15 cellular contexts compared by ENCODE assay signal in the genomic region with DNA sequence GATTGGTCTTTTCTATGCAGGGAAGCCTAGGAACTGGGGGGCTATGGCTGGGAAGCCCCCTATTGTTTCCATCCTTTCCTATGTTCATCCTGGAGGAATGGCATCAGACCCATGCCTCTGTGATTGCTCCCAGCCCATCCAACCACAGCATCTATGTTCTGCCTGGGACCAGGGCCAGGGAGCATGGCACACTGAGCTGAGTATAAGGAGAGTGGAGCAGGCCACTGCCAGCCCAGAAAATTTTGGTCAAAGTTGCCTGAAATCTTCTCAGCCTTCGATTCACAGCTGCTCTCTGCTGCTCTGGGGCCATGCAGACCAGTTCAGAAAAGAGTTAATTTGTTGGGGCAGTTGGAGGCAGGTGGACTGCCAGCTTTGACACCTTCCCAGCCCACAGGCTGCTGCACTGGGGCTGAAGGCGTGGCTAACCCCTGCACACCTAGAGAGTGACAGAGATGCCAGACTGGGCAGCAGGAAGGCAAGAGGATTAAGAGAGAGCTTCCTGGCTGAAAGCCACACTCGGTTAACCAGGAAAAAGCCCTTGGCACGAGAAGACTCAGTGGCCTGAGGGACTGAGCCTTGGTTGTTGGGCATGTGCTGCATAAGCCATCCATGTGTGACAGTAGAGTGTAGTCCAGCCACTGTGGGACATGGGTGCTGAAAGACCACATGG. TPM values are rescaled to one million over a fixed set of nuclear protein-coding genes. Genes with fewer than 3 reads are reported as not detected.
DNase-seq lines count a peak whose midpoint lies in the region; ATAC-seq and TF ChIP-seq lines count a peak whose summit lies in the region.
"Had no signal": no experiment of that assay in that cellular context is flagged by ENCODE, and none has a peak within 500 bp of the region (broad histone marks: within the 10 kb centered on the region; RNA-seq: fewer than 3 reads in every experiment).

No MANE protein-coding gene starts in this region.

- intact Hi-C loops in left lung (cut with DNase I) (no loop called here), body of pancreas (cut with DNase I) (no loop called here)

- peak; percentile 74 for ATAC-seq in left lung
- ATAC-seq in body of pancreas = no peak
- ATAC-seq: stimulated activated naive CD8-positive, alpha-beta T cell treated with anti-CD3 and anti-CD28 coated beads, Interleukin-15, amount 100 ng/mL, for 72 hours had no signal

- peaks cover 7 to 28% of the 10 kb centered on the region in 2 donors for H3K4me1 ChIP-seq in left lung
- no peaks in the 10 kb centered on the region for H3K4me1 ChIP-seq in body of pancreas
- H3K4me1 ChIP-seq: prostate gland had no signal

- TF ChIP-seq POLR2A in body of pancreas (IDR thresholded peaks at IDR 0.05) = no peak

- WGBS in body of pancreas, 2 donors = 46 to 56% methylated on average over 4 of the region's 4 CpGs

- H3K36me3 ChIP-seq in left lung = peaks cover 0 to 32% of the 10 kb centered on the region in 2 donors
- no peaks in the 10 kb centered on the region for H3K36me3 ChIP-seq in body of pancreas (replicated peaks in 1 of 2; ENCODE audit: insufficient read depth in 1 of 2, low read depth in 2 of 2)
- H3K36me3 ChIP-seq: prostate gland had no signal

- POLR2A ChIA-PET in AG04450 (lab: Yijun Ruan, JAX) = interaction anchor here (0.7 kb wide), 1 partner anchor 17 kb away, joined by 3 read pairs; no protein-coding TSS in a partner anchor

- H3K4me3 ChIP-seq in AG04450 (ENCODE audit: low read depth, low read length) = no peak overlapping the region
- H3K4me3 ChIP-seq in left lung = no peak overlapping the region
- H3K4me3 ChIP-seq in body of pancreas = no peak overlapping the region
- H3K4me3 ChIP-seq: prostate gland had no signal

- in situ Hi-C loops in GM13976 (cut with MboI; ENCODE audit: low sequenced_read_pairs, unreplicated experiment) = no loop called here

- TF ChIP-seq CTCF in AG04450 (IDR thresholded peaks at IDR 0.05; ENCODE audit: low read depth, low read length) (no peak), left lung (IDR thresholded peaks at IDR 0.05) (no peak), body of pancreas (IDR thresholded peaks at IDR 0.05) (no peak), GM13976 (IDR thresholded peaks at IDR 0.05; ENCODE audit: borderline replicate concordance, control extremely low read depth, extremely low read depth, insufficient read depth, missing control alignments) (no peak)

- peak overlapping the region; percentile 34 for H3K27ac ChIP-seq in AG04450 (ENCODE audit: low read depth, low read length)
- no peak overlapping the region for H3K27ac ChIP-seq in left lung
- H3K27ac ChIP-seq in body of pancreas = no peak overlapping the region
- H3K27ac ChIP-seq: C4-2B, prostate gland had no signal

- H3K27me3 ChIP-seq in AG04450 (ENCODE audit: control insufficient read depth, insufficient read depth, low read length) (no peaks in the 10 kb centered on the region), left lung (no peaks in the 10 kb centered on the region), body of pancreas (no peaks in the 10 kb centered on the region)

- CTCF ChIA-PET in AG04450 (lab: Charles Lee) = interaction anchor here (0.7 to 3.1 kb wide), 2 partner anchors 17 to 95 kb away, joined by 3 to 15 read pairs; no protein-coding TSS in a partner anchor

- no peak for DNase-seq in AG04450 (ENCODE audit: low read depth, low spot score)
- peak; percentile 81 for DNase-seq in H4 (ENCODE audit: low spot score)
- peak; percentile 46 for DNase-seq in RPMI8226
- peak in 1 of 2 donors; percentile 16 for DNase-seq in left lung
- DNase-seq in medulla oblongata (ENCODE audit: extremely low spot score) = no peak
- DNase-seq in activated CD4-positive, alpha-beta T cell treated with anti-CD3 and anti-CD28 coated beads for 1 hour = no peak
- no peak for DNase-seq in body of pancreas
- no peak for DNase-seq in GM13976 (ENCODE audit: low spot score)
- DNase-seq: activated CD8-positive, alpha-beta memory T cell treated with anti-CD3 and anti-CD28 coated beads, Interleukin-2, amount 50 U/mL, for 48 hours; activated naive CD8-positive, alpha-beta T cell treated with anti-CD3 and anti-CD28 coated beads for 36 hours; SHP77 treated with DMSO at 0.1 percent for 48 hours; stimulated activated CD4-positive, alpha-beta T cell treated with anti-CD3 and anti-CD28 coated beads, Interleukin-4, amount 100 ng/mL, for 4 hours; stimulated activated naive CD8-positive, alpha-beta T cell treated with anti-CD3 and anti-CD28 coated beads, Interleukin-15, amount 100 ng/mL, for 72 hours had no signal

- H3K9me3 ChIP-seq in AG04450 (ENCODE audit: control insufficient read depth, insufficient read depth, low read length) (peaks cover 7% of the 10 kb centered on the region; the same call in 1 of the 2 replicates), left lung (no peaks in the 10 kb centered on the region), body of pancreas (no peaks in the 10 kb centered on the region)
- H3K9me3 ChIP-seq: prostate gland had no signal

RNA-seq across cellular contexts. Expression of a gene that starts 12.1 kb away (rescaled TPM):
- 2,219 and 2,576 TPM in 2 replicates for polyA plus RNA-seq in AG04450 (2011; rRNA removed)
- polyA minus RNA-seq in AG04450 (2011; rRNA and poly(A)+ RNA removed) = 1,062 and 1,253 TPM in 2 replicates
- 2,353 and 2,468 TPM in 2 replicates for total RNA-seq in H4 (2014; rRNA removed; shearing (Covaris generic))
- 100 to 1,000 TPM; 151 to 222 TPM for total RNA-seq in left lung
- 10 to 100 TPM in 1 of 2 donors, 1 to 10 TPM in 1; 7.6 to 23.9 TPM for total RNA-seq in body of pancreas
- total RNA-seq: activated naive CD8-positive, alpha-beta T cell treated with anti-CD3 and anti-CD28 coated beads for 36 hours had no signal

Comparison
In these comparisons a context has a peak if more than half of its experiments do, and no peak if none do; other contexts are left out.
1. DNase-seq: peak in H4 (single experiment) and RPMI8226 (single experiment); none in AG04450 (single experiment), medulla oblongata (single experiment), activated CD4-positive, alpha-beta T cell treated with anti-CD3 and anti-CD28 coated beads for 1 hour (single experiment), body of pancreas (0 of 4) and GM13976 (single experiment).
2. RNA of a gene that starts 12.1 kb away (total RNA-seq): 2,353 to 2,468 TPM in H4; 151 to 222 TPM in left lung and 7.6 to 23.9 TPM in body of pancreas; every median in the first group is over 10 times any median in the second.